10 cellular contexts compared by ENCODE assay signal in genomic region chr3:181278468-181279238, GRCh38.
A peak's percentile ranks its signal among the peaks of the same experiment; 100 is the strongest.
DNase-seq lines count a peak whose midpoint lies in the region; ATAC-seq and TF ChIP-seq lines count a peak whose summit lies in the region.
"Had no signal": no experiment of that assay in that cellular context is flagged by ENCODE, and none has a peak within 500 bp of the region (broad histone marks: within the 10 kb centered on the region; RNA-seq: fewer than 3 reads in every experiment).

No MANE protein-coding gene starts in this region.

- TF ChIP-seq CTCF in AG09319 (IDR thresholded peaks at IDR 0.05; ENCODE audit: low read depth, low read length) (0 out of 2 replicates have a peak, but pooled peaks have one; percentile 1), H9 (conservative IDR thresholded peaks at IDR 0.05) (peak; percentile 62)

- no peaks in the 10 kb centered on the region for H3K27me3 Mint-ChIP-seq in H9 (ENCODE audit: low read depth)

- DNase-seq in AG09319 (ENCODE audit: extremely low read depth, low read depth), result no peak
- no peak for DNase-seq in H9
- peak; percentile 9 for DNase-seq in RKO (ENCODE audit: low spot score)
- peak; percentile 22 for DNase-seq in iPS-NIHi11 (ENCODE audit: low spot score)
- no peak for DNase-seq in occipital lobe (lab: John Stamatoyannopoulos, UW)
- DNase-seq in NCI-H774 (lab: John Stamatoyannopoulos, UW), result no peak
- DNase-seq in NCI-H1436 (lab: John Stamatoyannopoulos, UW), result no peak
- DNase-seq: effector CD4-positive, alpha-beta T cell; left cardiac atrium had no signal

- ATAC-seq in GM18909 (IDR thresholded peaks at IDR 0.05; ENCODE audit: poor library complexity, unreplicated experiment), result no peak
- ATAC-seq: left cardiac atrium had no signal

- H2BK20ac ChIP-seq in H9 (ENCODE audit: low read depth, low read length, poor library complexity, severe bottlenecking), result no peak overlapping the region

- no peaks in the 10 kb centered on the region for H3K79me2 ChIP-seq in H9 (ENCODE audit: insufficient read depth, low read length)

- no peak overlapping the region for H3K9ac ChIP-seq in H9 (ENCODE audit: extremely low read depth, insufficient read length, low read length)

- H3K4me1 Mint-ChIP-seq in H9, result no peaks in the 10 kb centered on the region

- no peaks in the 10 kb centered on the region for H3K27me3 ChIP-seq in H9 (ENCODE audit: insufficient read depth, low read length)

- no peaks in the 10 kb centered on the region for H3K79me1 ChIP-seq in H9 (ENCODE audit: insufficient read depth, low read depth, low read length, poor library complexity, severe bottlenecking)

- no peak overlapping the region for H4K5ac ChIP-seq in H9 (ENCODE audit: insufficient read length, low read depth, low read length)

- no peak overlapping the region for H3K27ac Mint-ChIP-seq in H9

- H4K20me1 ChIP-seq in H9 (ENCODE audit: control insufficient read depth, insufficient read depth, insufficient read length), result no peaks in the 10 kb centered on the region

- no CpG with 5 or more reads among the region's 5 CpGs for WGBS in H9 (ENCODE audit: extremely low coverage, insufficient read length, low lambda C conversion rate)

- H3K4ac ChIP-seq in H9 (ENCODE audit: low read depth, low read length), result no peak overlapping the region

- no peak overlapping the region for H2BK5ac ChIP-seq in H9 (ENCODE audit: insufficient read length, low read length)

- H3K9me3 Mint-ChIP-seq in H9, result no peaks in the 10 kb centered on the region

- no peak overlapping the region for H4K8ac ChIP-seq in H9 (replicated peaks; ENCODE audit: insufficient read length, low read depth, low read length)

- no peak overlapping the region for H3K14ac ChIP-seq in H9 (ENCODE audit: insufficient read depth, low read length)

- no peak overlapping the region for H3K4me3 Mint-ChIP-seq in H9

- H4K91ac ChIP-seq in H9 (ENCODE audit: insufficient read length, low read depth, low read length), result no peak overlapping the region

- H3T11ph ChIP-seq in H9 (ENCODE audit: low read length), result no peak overlapping the region

- no peak overlapping the region for H2AK5ac ChIP-seq in H9 (ENCODE audit: insufficient read length, low read length)

- H3K36me3 Mint-ChIP-seq in H9 (ENCODE audit: insufficient read depth in 1 of 3, low read depth in 3 of 3), result no peaks in the 10 kb centered on the region

- no peak overlapping the region for H2AFZ ChIP-seq in H9 (ENCODE audit: low read length)

- no peak overlapping the region for H3K18ac ChIP-seq in H9 (ENCODE audit: insufficient read length, low read depth, low read length)

- no peak overlapping the region for H3K23ac ChIP-seq in H9 (ENCODE audit: insufficient read length, low read depth, low read length)

- H3K56ac ChIP-seq in H9 (ENCODE audit: insufficient read length, low read depth, low read length), result no peak overlapping the region

- H3K9me3 ChIP-seq in H9 (ENCODE audit: control insufficient read depth, low read depth, low read length), result no peaks in the 10 kb centered on the region

- H3K4me1 ChIP-seq in H9 (ENCODE audit: insufficient read depth, low read length), result no peaks in the 10 kb centered on the region

- H3K4me2 ChIP-seq in H9 (ENCODE audit: insufficient read depth, insufficient read length, low read length), result no peak overlapping the region

- H2BK15ac ChIP-seq in H9 (ENCODE audit: low read depth, low read length), result no peak overlapping the region

- H2BK120ac ChIP-seq in H9 (ENCODE audit: low read depth, low read length, poor library complexity, severe bottlenecking), result no peak overlapping the region

- no peaks in the 10 kb centered on the region for H3K23me2 ChIP-seq in H9 (ENCODE audit: insufficient read length, low read depth, low read length, poor library complexity, severe bottlenecking)

- H3K27ac ChIP-seq in H9 (ENCODE audit: insufficient read length, low read depth, low read length), result no peak overlapping the region

- no peak overlapping the region for H2BK12ac ChIP-seq in H9 (ENCODE audit: insufficient read length, low read depth, low read length)

Comparison
In these comparisons a context has a peak if more than half of its experiments do, and no peak if none do; other contexts are left out.
1. DNase-seq: peak in RKO (single experiment) and iPS-NIHi11 (single experiment); none in AG09319 (single experiment), H9 (single experiment), occipital lobe (single experiment), NCI-H774 (single experiment) and NCI-H1436 (single experiment).